Comparison of ENCODE assay signal across 27 cellular contexts in the genomic region with DNA sequence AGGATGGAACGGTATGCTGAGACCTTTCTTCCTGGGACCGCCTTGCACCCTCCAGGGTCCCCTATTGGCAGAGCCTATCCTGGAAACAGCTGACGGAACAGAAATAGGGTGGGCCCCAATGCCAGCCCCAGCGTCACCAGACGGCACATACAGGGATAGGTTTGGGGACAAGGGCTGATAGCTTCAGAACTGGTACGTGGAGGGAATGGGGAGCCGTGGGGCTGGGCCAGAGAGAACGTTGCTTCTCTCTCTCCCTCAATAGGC. TPM values are rescaled to one million over a fixed set of nuclear protein-coding genes. Genes with fewer than 3 reads are reported as not detected.
A peak's percentile ranks its signal among the peaks of the same experiment; 100 is the strongest.
DNase-seq lines count a peak whose midpoint lies in the region; ATAC-seq and TF ChIP-seq lines count a peak whose summit lies in the region.
"Had no signal": no experiment of that assay in that cellular context is flagged by ENCODE, and none has a peak within 500 bp of the region (broad histone marks: within the 10 kb centered on the region; RNA-seq: fewer than 3 reads in every experiment).

No MANE protein-coding gene starts in this region.

- no peaks in the 10 kb centered on the region for H3K9me2 ChIP-seq in PC-9 (ENCODE audit: insufficient read depth)

- no peaks in the 10 kb centered on the region for H3K36me3 Mint-ChIP-seq in type B pancreatic cell
- H3K36me3 Mint-ChIP-seq in activated CD8-positive, alpha-beta T cell treated with anti-CD3 and anti-CD28 coated beads, Interleukin-2, amount 10 ng/mL, durations not matched to agents 7 days and 5 days (ENCODE audit: low read depth): no peaks in the 10 kb centered on the region

- ATAC-seq in activated CD8-positive, alpha-beta T cell treated with anti-CD3 and anti-CD28 coated beads, Interleukin-2, amount 10 ng/mL, durations not matched to agents 7 days and 5 days: no peak
- ATAC-seq in HG02759 (IDR thresholded peaks at IDR 0.05; ENCODE audit: unreplicated experiment): no peak
- ATAC-seq: mucosa of descending colon had no signal

- no peaks in the 10 kb centered on the region for H3K9me3 Mint-ChIP-seq in type B pancreatic cell
- H3K9me3 Mint-ChIP-seq in activated CD8-positive, alpha-beta T cell treated with anti-CD3 and anti-CD28 coated beads, Interleukin-2, amount 10 ng/mL, durations not matched to agents 7 days and 5 days (ENCODE audit: insufficient read depth): no peaks in the 10 kb centered on the region
- H3K9me3 Mint-ChIP-seq: neural crest cell; T-helper 1 cell treated with Interleukin-12 subunit alpha and Interleukin-12 subunit beta and Interleukin-4 antibody, amounts not matched to agents 30 μg/mL and 1 μg/mL, for 36 hours had no signal

- H3K27ac Mint-ChIP-seq in type B pancreatic cell: peak overlapping the region; percentile 86
- H3K27ac Mint-ChIP-seq in activated CD8-positive, alpha-beta T cell treated with anti-CD3 and anti-CD28 coated beads, Interleukin-2, amount 10 ng/mL, durations not matched to agents 7 days and 5 days: no peak overlapping the region
- H3K27ac Mint-ChIP-seq: T-helper 1 cell treated with Interleukin-12 subunit alpha and Interleukin-12 subunit beta and Interleukin-4 antibody, amounts not matched to agents 30 μg/mL and 1 μg/mL, for 36 hours had no signal

- no peaks in the 10 kb centered on the region for H4K20me1 ChIP-seq in PC-9 (ENCODE audit: insufficient read depth)
- H4K20me1 ChIP-seq in osteoblast (ENCODE audit: insufficient read depth, low read length): no peaks in the 10 kb centered on the region

- intact Hi-C loops in PC-9 (cut with micrococcal nuclease; ENCODE audit: unreplicated experiment): no loop called here

- CTCF ChIA-PET in PC-9 (lab: Charles Lee): interaction anchor here (0.6 kb wide), 1 partner anchor 46 kb away, joined by 3 read pairs; no protein-coding TSS in a partner anchor
- CTCF ChIA-PET in activated CD8-positive, alpha-beta T cell treated with anti-CD3 and anti-CD28 coated beads, Interleukin-2, amount 10 ng/mL, durations not matched to agents 7 days and 5 days (lab: Charles Lee): no interaction called here

- no peak overlapping the region for H3K4me3 Mint-ChIP-seq in type B pancreatic cell
- no peak overlapping the region for H3K4me3 Mint-ChIP-seq in activated CD8-positive, alpha-beta T cell treated with anti-CD3 and anti-CD28 coated beads, Interleukin-2, amount 10 ng/mL, durations not matched to agents 7 days and 5 days
- H3K4me3 Mint-ChIP-seq: neural crest cell; T-helper 1 cell treated with Interleukin-12 subunit alpha and Interleukin-12 subunit beta and Interleukin-4 antibody, amounts not matched to agents 30 μg/mL and 1 μg/mL, for 36 hours had no signal

- peaks cover 23% of the 10 kb centered on the region for H3K4me1 Mint-ChIP-seq in type B pancreatic cell (ENCODE audit: unreplicated experiment)
- no peaks in the 10 kb centered on the region for H3K4me1 Mint-ChIP-seq in activated CD8-positive, alpha-beta T cell treated with anti-CD3 and anti-CD28 coated beads, Interleukin-2, amount 10 ng/mL, durations not matched to agents 7 days and 5 days (ENCODE audit: low read depth)

- H3K79me2 ChIP-seq in PC-9 (ENCODE audit: low read depth): no peaks in the 10 kb centered on the region
- H3K79me2 ChIP-seq in osteoblast (ENCODE audit: insufficient read depth, low read length): no peaks in the 10 kb centered on the region

- peak overlapping the region; percentile 97 for H3K27ac ChIP-seq in PC-9
- H3K27ac ChIP-seq in coronary artery: peak overlapping the region; percentile 9 to 44
- H3K27ac ChIP-seq in osteoblast (ENCODE audit: low read depth, low read length): peak overlapping the region; percentile 44
- H3K27ac ChIP-seq: left ventricle myocardium inferior, psoas muscle, stomach, WERI-Rb-1 had no signal

- H3K27me3 ChIP-seq in PC-9 (ENCODE audit: insufficient read depth, low read depth) (no peaks in the 10 kb centered on the region), osteoblast (ENCODE audit: insufficient read depth, low read length) (no peaks in the 10 kb centered on the region), BE2C (no peaks in the 10 kb centered on the region)
- H3K27me3 ChIP-seq: esophagus muscularis mucosa, stomach had no signal

- no peaks in the 10 kb centered on the region for H3K27me3 Mint-ChIP-seq in type B pancreatic cell
- peaks cover 7% of the 10 kb centered on the region for H3K27me3 Mint-ChIP-seq in activated CD8-positive, alpha-beta T cell treated with anti-CD3 and anti-CD28 coated beads, Interleukin-2, amount 10 ng/mL, durations not matched to agents 7 days and 5 days (ENCODE audit: low read depth)

- POLR2A ChIA-PET in PC-9 (lab: Charles Lee; ENCODE audit: unreplicated experiment): interaction anchor here (0.7 to 1.3 kb wide), 2 partner anchors 26 to 35 kb away, joined by 3 to 9 read pairs; no protein-coding TSS in a partner anchor
- POLR2A ChIA-PET in activated CD8-positive, alpha-beta T cell treated with anti-CD3 and anti-CD28 coated beads, Interleukin-2, amount 10 ng/mL, durations not matched to agents 7 days and 5 days (lab: Charles Lee): no interaction called here

- no peak overlapping the region for H3K4me3 ChIP-seq in PC-9
- H3K4me3 ChIP-seq in coronary artery: no peak overlapping the region
- H3K4me3 ChIP-seq in osteoblast (ENCODE audit: insufficient read depth, low read length): no peak overlapping the region
- no peak overlapping the region for H3K4me3 ChIP-seq in BE2C (ENCODE audit: low read depth, low read length)
- H3K4me3 ChIP-seq: esophagus muscularis mucosa, HAP-1, left ventricle myocardium inferior, mucosa of descending colon, psoas muscle, stomach had no signal

- H3K4me1 ChIP-seq in PC-9 (replicated peaks; ENCODE audit: insufficient read depth) (peaks cover 79% of the 10 kb centered on the region), osteoblast (ENCODE audit: insufficient read depth, low read length) (peaks cover 28% of the 10 kb centered on the region), BE2C (no peaks in the 10 kb centered on the region)
- H3K4me1 ChIP-seq: psoas muscle had no signal

- H3K4me2 ChIP-seq in PC-9: peak overlapping the region; percentile 64
- peak overlapping the region; percentile 37 for H3K4me2 ChIP-seq in osteoblast (ENCODE audit: insufficient read depth, low read length)

- H3K9me3 ChIP-seq in PC-9 (ENCODE audit: insufficient read depth, low read depth): no peaks in the 10 kb centered on the region
- no peaks in the 10 kb centered on the region for H3K9me3 ChIP-seq in osteoblast (ENCODE audit: low read depth, low read length)
- H3K9me3 ChIP-seq in BE2C: no peaks in the 10 kb centered on the region
- H3K9me3 ChIP-seq: esophagus muscularis mucosa, HAP-1, left ventricle myocardium inferior, mucosa of descending colon, psoas muscle, stomach had no signal

- H3F3A ChIP-seq in PC-9 (ENCODE audit: insufficient read depth, low read depth): peaks cover 76% of the 10 kb centered on the region

- H3K36me3 ChIP-seq in PC-9 (ENCODE audit: low read depth): no peaks in the 10 kb centered on the region
- H3K36me3 ChIP-seq in osteoblast (ENCODE audit: insufficient read depth, low read length): no peaks in the 10 kb centered on the region
- no peaks in the 10 kb centered on the region for H3K36me3 ChIP-seq in BE2C
- H3K36me3 ChIP-seq: esophagus muscularis mucosa, HAP-1, left ventricle myocardium inferior, stomach, WERI-Rb-1 had no signal

- H2AFZ ChIP-seq in PC-9: 0 out of 2 replicates have a peak overlapping the region, but pooled peaks have one; percentile 20
- peak overlapping the region; percentile 71 for H2AFZ ChIP-seq in osteoblast (ENCODE audit: low read length)

- no peak for TF ChIP-seq CTCF in PC-9 (conservative IDR thresholded peaks at IDR 0.05)
- no peak for TF ChIP-seq CTCF in coronary artery (IDR thresholded peaks at IDR 0.05)
- TF ChIP-seq CTCF in osteoblast (IDR thresholded peaks at IDR 0.05; ENCODE audit: extremely low read depth, low read depth, low read length): no peak
- TF ChIP-seq CTCF in type B pancreatic cell (conservative IDR thresholded peaks at IDR 0.05): no peak
- TF ChIP-seq CTCF in BE2C (IDR thresholded peaks at IDR 0.05; ENCODE audit: low read depth, low read length): no peak

- DNase-seq in PC-9: peak in 1 of 2 experiments; percentile 68
- DNase-seq in coronary artery (ENCODE audit: low spot score): no peak
- DNase-seq in osteoblast (ENCODE audit: insufficient read length, low spot score, missing footprints): no peak
- no peak for DNase-seq in type B pancreatic cell (ENCODE audit: extremely low spot score, unreplicated experiment)
- DNase-seq in activated CD8-positive, alpha-beta T cell treated with anti-CD3 and anti-CD28 coated beads, Interleukin-2, amount 10 ng/mL, durations not matched to agents 7 days and 5 days: no peak
- DNase-seq in BE2C: no peak
- no peak for DNase-seq in HCEC 1CT
- DNase-seq: activated CD8-positive, alpha-beta memory T cell treated with anti-CD3 and anti-CD28 coated beads, Interleukin-2, amount 50 U/mL, for 48 hours; activated gamma-delta T cell; caudate nucleus; head of caudate nucleus; left ventricle myocardium inferior; mucosa of descending colon; NCI-H146; NCI-H2171 treated with DMSO at 0.1 percent for 48 hours; NCI-H526 treated with DMSO at 0.1 percent for 48 hours; psoas muscle; SIG-M5; small intestine; stimulated activated CD4-positive, alpha-beta T cell treated with anti-CD3 and anti-CD28 coated beads, Interleukin-4, amount 100 ng/mL, for 1 hour; stomach; WERI-Rb-1 had no signal

- no TSS peak for BruUV-seq in PC-9 (replicated peaks; lab: Mats Ljungman, UMichigan)

RNA-seq across cellular contexts. Expression of gene CITED4, which starts 40.4 kb away (rescaled TPM):
- total RNA-seq in PC-9 (2021): 67.5 and 98.2 TPM in 2 replicates
- total RNA-seq in osteoblast: 1.2 and 3.3 TPM in 2 replicates
- total RNA-seq in type B pancreatic cell (ENCODE audit: low replicate concordance): 101 and 207 TPM in 2 replicates
- 1 to 10 TPM; 9.1 to 10.0 TPM for total RNA-seq in activated CD8-positive, alpha-beta T cell treated with anti-CD3 and anti-CD28 coated beads, Interleukin-2, amount 10 ng/mL, durations not matched to agents 7 days and 5 days
- polyA plus RNA-seq in BE2C (2012; ENCODE audit: insufficient read depth, insufficient read length, low read depth): 0.77 TPM

Comparison
In these comparisons a context has a peak if more than half of its experiments do, and no peak if none do; other contexts are left out.
1. H3K27ac ChIP-seq: peak in every context shown above with its lines; median percentile 97 in PC-9; 44 in osteoblast; 26 in coronary artery.